8 cellular contexts compared by ENCODE assay signal in genomic region chr12:113142173-113142885, GRCh38. TPM values are rescaled to one million over a fixed set of nuclear protein-coding genes. Genes with fewer than 3 reads are reported as not detected.
DNase-seq lines count a peak whose midpoint lies in the region; ATAC-seq and TF ChIP-seq lines count a peak whose summit lies in the region.

No MANE protein-coding gene starts in this region.

- H3K27me3 Mint-ChIP-seq in activated T-cell treated with anti-CD3 and anti-CD28 coated beads, Interleukin-2, amount 50 U/mL, for 72 hours (ENCODE audit: low read depth) = peaks cover 2% of the 10 kb centered on the region

- peak; percentile 88 to 90 for ATAC-seq in activated T-cell treated with anti-CD3 and anti-CD28 coated beads, Interleukin-2, amount 50 U/mL, for 72 hours (replicated peaks in 1 of 2)
- ATAC-seq in upper lobe of right lung (peak; percentile 73), HG03095 (IDR thresholded peaks at IDR 0.05; ENCODE audit: unreplicated experiment) (no peak)

- no peaks in the 10 kb centered on the region for H3K9me3 ChIP-seq in upper lobe of right lung
- no peaks in the 10 kb centered on the region for H3K9me3 ChIP-seq in sigmoid colon

- H3K27me3 ChIP-seq in upper lobe of right lung (no peaks in the 10 kb centered on the region), sigmoid colon (peaks cover 0 to 16% (median 0%) of the 10 kb centered on the region in 3 donors)

- H3K27ac ChIP-seq in upper lobe of right lung (peak overlapping the region; percentile 25), sigmoid colon (peak overlapping the region in 2 of 4 donors; percentile 12 to 22)

- TF ChIP-seq POLR2A in lower leg skin (IDR thresholded peaks at IDR 0.05) = no peak
- TF ChIP-seq POLR2A in sigmoid colon (IDR thresholded peaks at IDR 0.05) = no peak

- H3K9me3 Mint-ChIP-seq in activated T-cell treated with anti-CD3 and anti-CD28 coated beads, Interleukin-2, amount 50 U/mL, for 72 hours = no peaks in the 10 kb centered on the region

- H3K4me3 ChIP-seq in lower leg skin (ENCODE audit: low read depth, poor library complexity, severe bottlenecking) = no peak overlapping the region
- no peak overlapping the region for H3K4me3 ChIP-seq in upper lobe of right lung
- H3K4me3 ChIP-seq in sigmoid colon = no peak overlapping the region

- intact Hi-C loops in lower leg skin (cut with DNase I; ENCODE audit: low total_unique reads) = no loop called here
- intact Hi-C loops in upper lobe of right lung (cut with DNase I) = no loop called here
- intact Hi-C loops in sigmoid colon (cut with DNase I) = no loop called here

- peaks cover 15% of the 10 kb centered on the region for H3K4me1 Mint-ChIP-seq in activated T-cell treated with anti-CD3 and anti-CD28 coated beads, Interleukin-2, amount 50 U/mL, for 72 hours (ENCODE audit: low read depth)

- no peak for TF ChIP-seq EP300 in sigmoid colon (IDR thresholded peaks at IDR 0.05)

- H3K36me3 ChIP-seq in upper lobe of right lung = no peaks in the 10 kb centered on the region
- no peaks in the 10 kb centered on the region for H3K36me3 ChIP-seq in sigmoid colon

- TF ChIP-seq CTCF in lower leg skin (IDR thresholded peaks at IDR 0.05) = no peak
- no peak for TF ChIP-seq CTCF in upper lobe of right lung (IDR thresholded peaks at IDR 0.05)
- no peak for TF ChIP-seq CTCF in sigmoid colon (IDR thresholded peaks at IDR 0.05)

- whole genome bisulfite sequencing in lower leg skin, 2 donors = 56 to 63% methylated on average over 16 to 17 of the region's 17 CpGs
- 12 to 32% methylated on average over 17 of the region's 17 CpGs for WGBS in sigmoid colon, 2 donors

- peak overlapping the region in 1 of 2 donors; percentile 4 for H3K4me3 Mint-ChIP-seq in activated T-cell treated with anti-CD3 and anti-CD28 coated beads, Interleukin-2, amount 50 U/mL, for 72 hours

- peak overlapping the region; percentile 40 for H3K27ac Mint-ChIP-seq in activated T-cell treated with anti-CD3 and anti-CD28 coated beads, Interleukin-2, amount 50 U/mL, for 72 hours

- DNase-seq in stimulated activated CD4-positive, alpha-beta T cell treated with anti-CD3 and anti-CD28 coated beads, Interleukin-15, amount 100 ng/mL, for 24 hours = peak; percentile 39
- no peak for DNase-seq in stimulated activated CD4-positive, alpha-beta T cell treated with anti-CD3 and anti-CD28 coated beads, Interleukin-4, amount 100 ng/mL, for 24 hours
- DNase-seq in activated T-cell treated with anti-CD3 and anti-CD28 coated beads, Interleukin-2, amount 50 U/mL, for 72 hours = peak; percentile 21 to 32
- peak; percentile 42 to 90 for DNase-seq in lower leg skin (ENCODE audit: low spot score in 2 of 2)
- DNase-seq in upper lobe of right lung = no peak
- no peak for DNase-seq in sigmoid colon
- DNase-seq in T1000 (lab: John Stamatoyannopoulos, UW) = no peak

- no peaks in the 10 kb centered on the region for H3K4me1 ChIP-seq in upper lobe of right lung
- no peaks in the 10 kb centered on the region for H3K4me1 ChIP-seq in sigmoid colon

- no peaks in the 10 kb centered on the region for H3K36me3 Mint-ChIP-seq in activated T-cell treated with anti-CD3 and anti-CD28 coated beads, Interleukin-2, amount 50 U/mL, for 72 hours (ENCODE audit: insufficient read depth in 2 of 2)

RNA-seq across cellular contexts. Expression of gene RASAL1, which starts 6.8 kb away (rescaled TPM):
- 10 to 100 TPM in 1 of 2 donors, 1 to 10 TPM in 1; 6.7 to 13.4 TPM for total RNA-seq in activated T-cell treated with anti-CD3 and anti-CD28 coated beads, Interleukin-2, amount 50 U/mL, for 72 hours
- 10 to 100 TPM; 39.3 to 59.3 (median 50.9) TPM for total RNA-seq in lower leg skin
- total RNA-seq in upper lobe of right lung = 0.26 TPM
- total RNA-seq in sigmoid colon = under 1 TPM in 2 of 4 donors, not detected in 2; under 0.01 to 0.28 TPM
- 10 to 100 TPM in 1 of 3 donors, 1 to 10 TPM in 2; 3.0 to 10.5 (median 5.1) TPM for polyA plus RNA-seq in sigmoid colon

RNA-seq across cellular contexts. Expression of gene CFAP73, which starts 7.2 kb away (rescaled TPM):
- total RNA-seq in activated T-cell treated with anti-CD3 and anti-CD28 coated beads, Interleukin-2, amount 50 U/mL, for 72 hours = 1 to 10 TPM; 2.0 to 2.1 TPM
- total RNA-seq in lower leg skin (1 to 10 TPM in 2 of 4 donors, under 1 TPM in 1, not detected in 1; 0.38 to 4.3 (median 1.9) TPM), upper lobe of right lung (not detected), sigmoid colon (not detected)
- under 1 TPM; 0.42 to 0.60 (median 0.46) TPM for polyA plus RNA-seq in sigmoid colon

RNA-seq across cellular contexts. Expression of gene DDX54, which starts 42.9 kb away (rescaled TPM):
- 10 to 100 TPM; 81.4 to 82.7 TPM for total RNA-seq in activated T-cell treated with anti-CD3 and anti-CD28 coated beads, Interleukin-2, amount 50 U/mL, for 72 hours
- 100 to 1,000 TPM in 1 of 4 donors, 10 to 100 TPM in 3; 48.6 to 106 (median 77.3) TPM for total RNA-seq in lower leg skin
- 55.8 TPM for total RNA-seq in upper lobe of right lung
- 10 to 100 TPM; 24.5 to 47.4 (median 40.8) TPM for total RNA-seq in sigmoid colon
- 10 to 100 TPM; 19.2 to 82.8 (median 25.4) TPM for polyA plus RNA-seq in sigmoid colon

RNA-seq across cellular contexts. Expression of gene RITA1, which starts 43.2 kb away (rescaled TPM):
- total RNA-seq in activated T-cell treated with anti-CD3 and anti-CD28 coated beads, Interleukin-2, amount 50 U/mL, for 72 hours = 10 to 100 TPM; 21.3 to 25.1 TPM
- 10 to 100 TPM; 14.5 to 25.8 (median 18.8) TPM for total RNA-seq in lower leg skin
- 16.4 TPM for total RNA-seq in upper lobe of right lung
- 10 to 100 TPM; 12.5 to 18.3 (median 15.5) TPM for total RNA-seq in sigmoid colon
- 10 to 100 TPM; 16.2 to 28.4 (median 18.7) TPM for polyA plus RNA-seq in sigmoid colon

Comparison
In these comparisons a context has a peak if more than half of its experiments do, and no peak if none do; other contexts are left out.
1. DNase-seq: peak in stimulated activated CD4-positive, alpha-beta T cell treated with anti-CD3 and anti-CD28 coated beads, Interleukin-15, amount 100 ng/mL, for 24 hours (single experiment), activated T-cell treated with anti-CD3 and anti-CD28 coated beads, Interleukin-2, amount 50 U/mL, for 72 hours (2 of 2) and lower leg skin (2 of 2); none in stimulated activated CD4-positive, alpha-beta T cell treated with anti-CD3 and anti-CD28 coated beads, Interleukin-4, amount 100 ng/mL, for 24 hours (single experiment), upper lobe of right lung (single experiment), sigmoid colon (single experiment) and T1000 (single experiment).